In the genomic region with DNA sequence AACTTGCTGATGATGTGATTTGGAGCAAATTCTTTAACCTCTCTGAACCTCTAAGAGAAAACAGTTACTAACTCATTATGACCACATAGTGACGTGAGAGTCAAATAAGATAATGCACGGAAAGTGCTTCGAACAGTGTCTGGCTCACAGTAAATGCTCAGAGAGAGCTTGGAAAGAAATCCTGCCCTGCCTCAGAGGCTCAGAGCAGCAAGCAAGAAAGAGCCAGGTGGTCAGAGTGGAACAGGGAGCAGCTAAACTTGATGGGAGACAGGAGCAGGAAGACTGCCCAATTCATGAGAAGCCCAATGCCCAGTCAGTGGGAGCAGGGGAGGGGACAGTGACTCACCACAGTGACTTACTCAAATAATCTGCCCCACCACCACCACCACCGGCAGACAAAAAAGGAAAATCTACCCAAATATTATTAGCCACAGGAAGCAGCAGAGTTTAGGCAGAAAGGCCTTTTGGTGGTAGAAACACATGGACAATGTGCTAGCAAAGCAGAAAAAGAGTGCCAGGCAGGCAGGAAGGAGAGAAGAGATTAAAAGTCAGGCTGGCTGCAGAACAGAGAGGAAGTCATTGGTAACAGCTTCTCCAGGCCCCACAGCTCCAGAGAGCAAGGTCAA, we compare ENCODE assay signal across 12 cellular contexts. TPM values are rescaled to one million over a fixed set of nuclear protein-coding genes. Genes with fewer than 3 reads are reported as not detected.
DNase-seq lines count a peak whose midpoint lies in the region; ATAC-seq, FAIRE-seq and TF ChIP-seq lines count a peak whose summit lies in the region.
"Had no signal": no experiment of that assay in that cellular context is flagged by ENCODE, and none has a peak within 500 bp of the region (broad histone marks: within the 10 kb centered on the region; RNA-seq: fewer than 3 reads in every experiment).

No MANE protein-coding gene starts in this region.

- intact Hi-C loops in heart left ventricle (cut with DNase I) (no loop called here), cardiac septum (cut with DNase I) (no loop called here)

- peak in 3 of 4 donors; percentile 39 to 68 (median 43) for ATAC-seq in heart left ventricle
- ATAC-seq in GM19351 (IDR thresholded peaks at IDR 0.05; ENCODE audit: unreplicated experiment) = no peak

- no peaks in the 10 kb centered on the region for H3K9me3 ChIP-seq in heart left ventricle
- H3K9me3 ChIP-seq in SJCRH30 (replicated peaks) = no peaks in the 10 kb centered on the region
- H3K9me3 ChIP-seq: breast epithelium had no signal

- TF ChIP-seq POLR2A in heart left ventricle (IDR thresholded peaks at IDR 0.05) = no peak

- TF ChIP-seq CTCF in heart left ventricle (IDR thresholded peaks at IDR 0.05) = no peak
- TF ChIP-seq CTCF in fibroblast of the aortic adventitia (IDR thresholded peaks at IDR 0.05; ENCODE audit: insufficient read depth, low read length) = no peak

- peaks cover 0 to 34% (median 0%) of the 10 kb centered on the region in 12 donors for H3K4me1 ChIP-seq in heart left ventricle
- peaks cover 16% of the 10 kb centered on the region for H3K4me1 ChIP-seq in SJCRH30
- H3K4me1 ChIP-seq: breast epithelium had no signal

- peaks cover 0 to 10% (median 4%) of the 10 kb centered on the region in 9 donors for H3K27me3 ChIP-seq in heart left ventricle
- H3K27me3 ChIP-seq in SJCRH30 = peaks cover 14% of the 10 kb centered on the region; the same call in 1 of the 2 replicates
- H3K27me3 ChIP-seq: breast epithelium had no signal

- 51 to 65% (median 58%) methylated on average over 4 of the region's 4 CpGs for WGBS in heart left ventricle, 4 donors

- H3K4me3 ChIP-seq in heart left ventricle (no peak overlapping the region), SJCRH30 (no peak overlapping the region), fibroblast of the aortic adventitia (ENCODE audit: low read depth, low read length) (no peak overlapping the region)
- H3K4me3 ChIP-seq: breast epithelium, SK-N-MC had no signal

- DNase-seq in heart left ventricle (peak in 1 of 5 donors; percentile 10), cardiac septum (ENCODE audit: low spot score) (no peak), SJCRH30 (peak; percentile 16 to 18), fibroblast of the aortic adventitia (ENCODE audit: low read depth) (peak; percentile 75), urothelium cell line (ENCODE audit: low spot score) (peak; percentile 34), NCI-H82 treated with DMSO at 0.1 percent for 48 hours (lab: John Stamatoyannopoulos, UW; ENCODE audit: unreplicated experiment) (no peak), cerebellar cortex (ENCODE audit: low spot score) (no peak)
- DNase-seq: NCI-H2107 had no signal

- no peak for FAIRE-seq in urothelium cell line (lab: Jason Lieb, UNC)
- FAIRE-seq: frontal cortex had no signal

- peak overlapping the region in 1 of 12 donors; percentile 42 for H3K27ac ChIP-seq in heart left ventricle
- no peak overlapping the region for H3K27ac ChIP-seq in SJCRH30
- H3K27ac ChIP-seq: breast epithelium, SK-N-MC had no signal

- H3K36me3 ChIP-seq in heart left ventricle (no peaks in the 10 kb centered on the region), SJCRH30 (no peaks in the 10 kb centered on the region)
- H3K36me3 ChIP-seq: breast epithelium had no signal

RNA-seq across cellular contexts. Expression of a gene that starts 24.0 kb away (rescaled TPM):
- total RNA-seq in heart left ventricle = not detected
- polyA plus RNA-seq in heart left ventricle = not detected
- not detected for total RNA-seq in cardiac septum
- total RNA-seq in SJCRH30 (2014; rRNA removed; shearing (Covaris generic)) = not detected in 2 replicates
- not detected in 2 replicates for total RNA-seq in fibroblast of the aortic adventitia (ENCODE audit: low replicate concordance)
- total RNA-seq: breast epithelium, frontal cortex had no signal

RNA-seq across cellular contexts. Expression of a gene that starts 30.8 kb away (rescaled TPM):
- total RNA-seq in heart left ventricle (10 to 100 TPM in 1 of 9 donors, 1 to 10 TPM in 3, under 1 TPM in 3, not detected in 2; 0.29 to 98.0 (median 1.2) TPM), cardiac septum (0.97 TPM), fibroblast of the aortic adventitia (ENCODE audit: low replicate concordance) (not detected in 2 replicates)
- 1 to 10 TPM in 1 of 2 donors, under 1 TPM in 1; 0.36 to 1.1 TPM for polyA plus RNA-seq in heart left ventricle
- total RNA-seq in SJCRH30 (2014; rRNA removed; shearing (Covaris generic)) = not detected in 2 replicates

Comparison
In these comparisons a context has a peak if more than half of its experiments do, and no peak if none do; other contexts are left out.
1. DNase-seq: peak in SJCRH30 (2 of 2), fibroblast of the aortic adventitia (single experiment) and urothelium cell line (single experiment); none in cardiac septum (single experiment), NCI-H82 treated with DMSO at 0.1 percent for 48 hours (single experiment) and cerebellar cortex (single experiment).